Comparison of ENCODE assay signal across 8 cellular contexts in genomic region chr10:58268946-58269831, GRCh38. TPM values are rescaled to one million over a fixed set of nuclear protein-coding genes. Genes with fewer than 3 reads are reported as not detected.
DNase-seq lines count a peak whose midpoint lies in the region; ATAC-seq and TF ChIP-seq lines count a peak whose summit lies in the region.

Gene CISD1 (plus strand): TSS chr10:58269162. CDS start chr10:58269274, 112 bp downstream.

- H3K27ac ChIP-seq in right atrium auricular region (peak within 1 kb of the TSS; percentile 95 to 98), uterus (peak within 1 kb of the TSS; percentile 89 to 96)

- H3K4me1 ChIP-seq in right atrium auricular region = peaks cover 0 to 22% of the 10 kb centered on the region in 2 donors
- peaks cover 0 to 6% of the 10 kb centered on the region in 2 donors for H3K4me1 ChIP-seq in uterus

- intact Hi-C loops in T-helper 2 cell treated with Interferon-gamma antibody and Interleukin-4, amounts not matched to agents 100 ng/mL and 5 ng/mL, for 36 hours (cut with micrococcal nuclease) = loop anchor here (1.0 to 5.0 kb wide), 7 partner anchors 13 to 1908 kb away; partner anchors contain the start of genes CCDC6, TFAM and ZWINT
- intact Hi-C loops in uterus (cut with DNase I; ENCODE audit: low total_unique reads) = no loop called here

- H3K36me3 ChIP-seq in right atrium auricular region (no peaks in the 10 kb centered on the region), uterus (no peaks in the 10 kb centered on the region)

- TF ChIP-seq CTCF in right atrium auricular region (IDR thresholded peaks at IDR 0.05) (no peak), uterus (IDR thresholded peaks at IDR 0.05) (peak in 1 of 4 experiments; percentile 13)

- H3K27me3 ChIP-seq in right atrium auricular region = no peaks in the 10 kb centered on the region
- H3K27me3 ChIP-seq in uterus = no peaks in the 10 kb centered on the region

- peak; percentile 63 to 83 for TF ChIP-seq POLR2A in uterus (IDR thresholded peaks at IDR 0.05)

- H3K9me3 ChIP-seq in right atrium auricular region = no peaks in the 10 kb centered on the region
- no peaks in the 10 kb centered on the region for H3K9me3 ChIP-seq in uterus

- H3K4me3 ChIP-seq in right atrium auricular region (peak within 1 kb of the TSS; percentile 85 to 90), uterus (peak within 1 kb of the TSS; percentile 73 to 90)

- ATAC-seq in GM18499 (IDR thresholded peaks at IDR 0.05; ENCODE audit: insufficient read depth, unreplicated experiment) (peak; percentile 52), HG02943 (IDR thresholded peaks at IDR 0.05; ENCODE audit: low read depth, unreplicated experiment) (peak; percentile 58)

- DNase-seq in NCI-H187 treated with DMSO at 0.1 percent for 48 hours (lab: John Stamatoyannopoulos, UW) = peak; percentile 67
- DNase-seq in anterior cingulate cortex (lab: John Stamatoyannopoulos, UW) = peak; percentile 61 to 97 (median 93)
- DNase-seq in right atrium auricular region (ENCODE audit: low spot score) = peak; percentile 98
- peak; percentile 99 for DNase-seq in pulmonary artery endothelial cell (ENCODE audit: low read depth, low spot score)
- peak; percentile 94 to 98 for DNase-seq in uterus

RNA-seq across cellular contexts. Expression of gene CISD1, which starts in this region (rescaled TPM):
- total RNA-seq in T-helper 2 cell treated with Interferon-gamma antibody and Interleukin-4, amounts not matched to agents 100 ng/mL and 5 ng/mL, for 36 hours = 33.5 and 36.2 TPM in 2 replicates
- total RNA-seq in right atrium auricular region = 10 to 100 TPM; 69.4 to 81.9 TPM
- 50.8 and 52.0 TPM in 2 replicates for total RNA-seq in pulmonary artery endothelial cell
- 10 to 100 TPM in 3 of 4 donors, 1 to 10 TPM in 1; 9.7 to 17.4 (median 11.3) TPM for total RNA-seq in uterus

Comparison
In these comparisons a context has a peak if more than half of its experiments do, and no peak if none do; other contexts are left out.
1. Peak in every context shown above with its lines: DNase-seq, ATAC-seq, H3K4me3 ChIP-seq and H3K27ac ChIP-seq.